ENCODE assay signal across 33 cellular contexts in genomic region chr6:163671791-163672190, GRCh38.
"Had no signal": no experiment of that assay in that cellular context is flagged by ENCODE, and none has a peak within 500 bp of the region (broad histone marks: within the 10 kb centered on the region; RNA-seq: fewer than 3 reads in every experiment).

No MANE protein-coding gene starts in this region.

- H3K4me1 ChIP-seq: ascending aorta, breast epithelium, colonic mucosa, esophagus squamous epithelium had no signal

- ATAC-seq: activated CD4-positive, CD25-positive, alpha-beta regulatory T cell treated with anti-CD3 and anti-CD28 coated beads, Interleukin-2, amount 50 U/mL, for 24 hours; activated CD8-positive, alpha-beta T cell treated with anti-CD3 and anti-CD28 coated beads for 36 hours; activated naive CD8-positive, alpha-beta T cell treated with anti-CD3 and anti-CD28 coated beads, Interleukin-2, amount 50 U/mL, for 24 hours; activated T-cell treated with anti-CD3 and anti-CD28 coated beads, Interleukin-2, amount 50 U/mL, for 4 hours; T-helper 17 cell had no signal

- H3K27me3 Mint-ChIP-seq: activated B cell treated with CpG ODN at 0.5 μM for 24 hours; activated CD8-positive, alpha-beta T cell treated with anti-CD3 and anti-CD28 coated beads for 36 hours; activated naive CD4-positive, alpha-beta T cell treated with anti-CD3 and anti-CD28 coated beads, Interleukin-2, amount 50 U/mL, for 24 hours; activated naive CD8-positive, alpha-beta T cell treated with anti-CD3 and anti-CD28 coated beads for 36 hours had no signal

- H3K27me3 ChIP-seq: adrenal gland, ascending aorta, breast epithelium, cardiac muscle cell, colonic mucosa, esophagus squamous epithelium had no signal

- H3K9me3 ChIP-seq: adrenal gland, ascending aorta, colonic mucosa had no signal

- H3K9me3 Mint-ChIP-seq: activated B cell treated with CpG ODN at 0.5 μM for 24 hours; activated CD8-positive, alpha-beta T cell treated with anti-CD3 and anti-CD28 coated beads for 36 hours; activated naive CD4-positive, alpha-beta T cell treated with anti-CD3 and anti-CD28 coated beads for 36 hours; activated naive CD4-positive, alpha-beta T cell treated with anti-CD3 and anti-CD28 coated beads, Interleukin-2, amount 50 U/mL, for 24 hours; activated naive CD8-positive, alpha-beta T cell treated with anti-CD3 and anti-CD28 coated beads for 36 hours; activated naive CD8-positive, alpha-beta T cell treated with anti-CD3 and anti-CD28 coated beads, Interleukin-2, amount 50 U/mL, for 24 hours; activated T-cell treated with anti-CD3 and anti-CD28 coated beads, Interleukin-2, amount 50 U/mL, for 4 hours; activated T-helper 2 cell treated with anti-CD3 and anti-CD28 coated beads, Interferon-gamma antibody, Interleukin-2, Interleukin-4, amounts not matched to agents 10 μg/mL and 5 μg/mL and 100 μg/mL, durations not matched to agents 14 hours and 24 hours and 36 hours; T-helper 2 cell treated with Interferon-gamma antibody and Interleukin-4, amounts not matched to agents 5 μg/mL and 100 μg/mL, for 36 hours had no signal

- H3K27ac ChIP-seq: adrenal gland, ascending aorta, breast epithelium, cardiac muscle cell, colonic mucosa, epithelial cell of prostate, esophagus squamous epithelium, WERI-Rb-1 had no signal

- H3K4me3 Mint-ChIP-seq: activated B cell treated with CpG ODN at 0.5 μM for 24 hours; activated CD8-positive, alpha-beta T cell treated with anti-CD3 and anti-CD28 coated beads for 36 hours; activated naive CD4-positive, alpha-beta T cell treated with anti-CD3 and anti-CD28 coated beads for 36 hours; activated naive CD4-positive, alpha-beta T cell treated with anti-CD3 and anti-CD28 coated beads, Interleukin-2, amount 50 U/mL, for 24 hours; activated naive CD8-positive, alpha-beta T cell treated with anti-CD3 and anti-CD28 coated beads for 36 hours; activated naive CD8-positive, alpha-beta T cell treated with anti-CD3 and anti-CD28 coated beads, Interleukin-2, amount 50 U/mL, for 24 hours; activated T-cell treated with anti-CD3 and anti-CD28 coated beads, Interleukin-2, amount 50 U/mL, for 4 hours; brain; T-helper 17 cell; T-helper 2 cell treated with Interferon-gamma antibody and Interleukin-4, amounts not matched to agents 5 μg/mL and 100 μg/mL, for 36 hours had no signal

- H3K36me3 Mint-ChIP-seq: activated naive CD4-positive, alpha-beta T cell treated with anti-CD3 and anti-CD28 coated beads, Interleukin-2, amount 50 U/mL, for 24 hours; activated naive CD8-positive, alpha-beta T cell treated with anti-CD3 and anti-CD28 coated beads for 36 hours; brain had no signal

- H3K4me3 ChIP-seq: adrenal gland, ascending aorta, breast epithelium, cardiac muscle cell, colonic mucosa, esophagus squamous epithelium had no signal

- DNase-seq: activated B cell treated with CpG ODN at 0.5 μM for 24 hours; activated CD4-positive, alpha-beta T cell treated with anti-CD3 and anti-CD28 coated beads for 48 hours; activated CD4-positive, alpha-beta T cell treated with anti-CD3 and anti-CD28 coated beads, Interleukin-2, amount 50 U/mL, for 1 hour; activated CD4-positive, alpha-beta T cell treated with anti-CD3 and anti-CD28 coated beads, Interleukin-2, amount 50 U/mL, for 48 hours; activated CD8-positive, alpha-beta memory T cell treated with anti-CD3 and anti-CD28 coated beads for 24 hours; activated CD8-positive, alpha-beta T cell treated with anti-CD3 and anti-CD28 coated beads for 36 hours; activated effector memory CD4-positive, alpha-beta T cell treated with anti-CD3 and anti-CD28 coated beads, Interleukin-2, amount 50 U/mL, for 16 hours; activated naive CD4-positive, alpha-beta T cell treated with anti-CD3 and anti-CD28 coated beads for 36 hours; activated naive CD8-positive, alpha-beta T cell treated with anti-CD3 and anti-CD28 coated beads for 36 hours; activated naive CD8-positive, alpha-beta T cell treated with anti-CD3 and anti-CD28 coated beads, Interleukin-2, amount 50 U/mL, for 24 hours; activated T-cell treated with anti-CD3 and anti-CD28 coated beads, Interleukin-2, amount 50 U/mL, for 4 hours; adrenal gland; amygdala; central memory CD4-positive, alpha-beta T cell; cerebellar nuclear complex; colonic mucosa; effector CD8-positive, alpha-beta T cell; esophagus squamous epithelium; foreskin fibroblast; head of caudate nucleus; T-helper 1 cell; T-helper 17 cell; T1000; WERI-Rb-1 had no signal

- H3K36me3 ChIP-seq: adrenal gland, ascending aorta, breast epithelium, cardiac muscle cell, colonic mucosa, esophagus squamous epithelium, WERI-Rb-1 had no signal

- H3K27ac Mint-ChIP-seq: activated B cell treated with CpG ODN at 0.5 μM for 24 hours; activated CD8-positive, alpha-beta T cell treated with anti-CD3 and anti-CD28 coated beads for 36 hours; activated naive CD4-positive, alpha-beta T cell treated with anti-CD3 and anti-CD28 coated beads for 36 hours; activated naive CD4-positive, alpha-beta T cell treated with anti-CD3 and anti-CD28 coated beads, Interleukin-2, amount 50 U/mL, for 24 hours; activated naive CD8-positive, alpha-beta T cell treated with anti-CD3 and anti-CD28 coated beads for 36 hours; activated naive CD8-positive, alpha-beta T cell treated with anti-CD3 and anti-CD28 coated beads, Interleukin-2, amount 50 U/mL, for 24 hours; activated T-helper 2 cell treated with anti-CD3 and anti-CD28 coated beads, Interferon-gamma antibody, Interleukin-2, Interleukin-4, amounts not matched to agents 10 μg/mL and 5 μg/mL and 100 μg/mL, durations not matched to agents 14 hours and 24 hours and 36 hours; T-helper 17 cell; T-helper 2 cell treated with Interferon-gamma antibody and Interleukin-4, amounts not matched to agents 5 μg/mL and 100 μg/mL, for 36 hours had no signal
